8 cellular contexts compared by ENCODE assay signal in the genomic region with DNA sequence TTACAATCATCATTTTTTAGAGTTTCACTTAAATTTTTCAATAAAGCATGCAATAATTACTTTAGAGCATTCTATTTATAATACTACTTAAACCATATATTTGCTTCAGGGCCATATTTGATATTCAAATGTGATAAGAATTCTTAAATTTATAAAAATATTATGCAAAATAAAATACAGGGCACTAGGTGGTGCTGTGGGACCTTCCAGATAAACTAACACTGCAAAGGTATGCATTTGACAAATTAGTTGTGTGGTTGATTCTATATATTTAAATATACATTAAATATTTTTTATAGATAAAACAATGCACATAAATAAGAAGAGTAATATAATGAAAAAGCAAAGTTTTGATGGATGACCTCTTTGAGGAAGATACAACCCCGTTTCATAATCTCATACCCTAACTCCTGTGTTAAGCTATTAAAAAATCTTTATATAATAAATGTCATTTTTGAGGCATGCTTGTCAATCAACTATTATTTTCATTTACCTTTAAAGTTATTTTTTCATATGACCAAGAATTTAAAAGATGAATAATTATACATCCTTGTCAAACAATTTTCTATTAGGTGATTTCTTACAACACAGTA.
DNase-seq lines count a peak whose midpoint lies in the region; ATAC-seq and TF ChIP-seq lines count a peak whose summit lies in the region.

No MANE protein-coding gene starts in this region.

- TF ChIP-seq EP300 in transverse colon (IDR thresholded peaks at IDR 0.05; ENCODE audit: low read depth): no peak

- no peaks in the 10 kb centered on the region for H4K20me1 ChIP-seq in hepatocyte (ENCODE audit: insufficient read depth, poor library complexity, severe bottlenecking)

- in situ Hi-C loops in transverse colon (cut with MboI; ENCODE audit: low pct_ligation_motif_present in 1 of 4, low pct_unique_long_range_greater_than_20kb in 1 of 4, low sequenced_read_pairs in 3 of 4): loop anchor here (25.0 kb wide), 2 partner anchors 570 to 745 kb away; no protein-coding TSS in a partner anchor

- H3K79me2 ChIP-seq in hepatocyte: no peaks in the 10 kb centered on the region

- no peak for TF ChIP-seq POLR2A in transverse colon (IDR thresholded peaks at IDR 0.05)

- intact Hi-C loops in transverse colon (cut with DNase I; ENCODE audit: low total_unique reads): no loop called here

- H3K27ac ChIP-seq in hepatocyte (no peak overlapping the region), transverse colon (no peak overlapping the region)

- H3K36me3 ChIP-seq in hepatocyte (replicated peaks; ENCODE audit: insufficient read depth, low read depth) (no peaks in the 10 kb centered on the region), transverse colon (no peaks in the 10 kb centered on the region)

- H2AFZ ChIP-seq in hepatocyte: no peak overlapping the region

- H3K4me1 ChIP-seq in hepatocyte (ENCODE audit: insufficient read depth) (no peaks in the 10 kb centered on the region), transverse colon (no peaks in the 10 kb centered on the region)

- DNase-seq in NOMO-1 treated with DMSO at 0.1 percent for 48 hours (lab: John Stamatoyannopoulos, UW; ENCODE audit: unreplicated experiment) (peak; percentile 45), NOMO-1 treated with dmso at 0.1 percent for 144 hours (lab: John Stamatoyannopoulos, UW; ENCODE audit: unreplicated experiment) (no peak), LHCN-M2 (ENCODE audit: low read depth) (peak; percentile 28), hepatocyte (ENCODE audit: low spot score) (peak; percentile 48), transverse colon (no peak), OCI-M2 (lab: John Stamatoyannopoulos, UW; ENCODE audit: unreplicated experiment) (no peak)
- DNase-seq in activated CD4-positive, alpha-beta T cell treated with anti-CD3 and anti-CD28 coated beads, Interleukin-2, amount 50 U/mL, for 48 hours: peak; percentile 6 to 25

- 63% methylated on average over 1 of the region's 1 CpG for WGBS in hepatocyte (ENCODE audit: low lambda C conversion rate, missing lambda C conversion rate)
- 89 to 91% methylated on average over 1 of the region's 1 CpG for WGBS in transverse colon (ENCODE audit: low coverage in 1 of 2), 2 donors

- no peak for ATAC-seq in GM19455 (IDR thresholded peaks at IDR 0.05; ENCODE audit: unreplicated experiment)

- H3K9me2 ChIP-seq in hepatocyte (replicated peaks; ENCODE audit: insufficient read depth): no peaks in the 10 kb centered on the region

- TF ChIP-seq CTCF in hepatocyte (IDR thresholded peaks at IDR 0.05; ENCODE audit: poor library complexity) (peak; percentile 75), transverse colon (IDR thresholded peaks at IDR 0.05) (peak; percentile 37 to 62 (median 52))

- no peaks in the 10 kb centered on the region for H3K27me3 ChIP-seq in hepatocyte
- H3K27me3 ChIP-seq in transverse colon: no peaks in the 10 kb centered on the region

- H3K4me3 ChIP-seq in hepatocyte: no peak overlapping the region
- H3K4me3 ChIP-seq in transverse colon: no peak overlapping the region

- H3K9me3 ChIP-seq in hepatocyte (ENCODE audit: low read depth) (no peaks in the 10 kb centered on the region), transverse colon (no peaks in the 10 kb centered on the region)

- no peak overlapping the region for H3K4me2 ChIP-seq in hepatocyte

Comparison
In these comparisons a context has a peak if more than half of its experiments do, and no peak if none do; other contexts are left out.
1. DNase-seq: peak in NOMO-1 treated with DMSO at 0.1 percent for 48 hours (single experiment), LHCN-M2 (single experiment), activated CD4-positive, alpha-beta T cell treated with anti-CD3 and anti-CD28 coated beads, Interleukin-2, amount 50 U/mL, for 48 hours (2 of 2) and hepatocyte (single experiment); none in NOMO-1 treated with dmso at 0.1 percent for 144 hours (single experiment), transverse colon (single experiment) and OCI-M2 (single experiment).